ENCODE assay signal across 26 cellular contexts in genomic region chr15:51314391-51315337, GRCh38. TPM values are rescaled to one million over a fixed set of nuclear protein-coding genes. Genes with fewer than 3 reads are reported as not detected.
"Had no signal": no experiment of that assay in that cellular context is flagged by ENCODE, and none has a peak within 500 bp of the region (broad histone marks: within the 10 kb centered on the region; RNA-seq: fewer than 3 reads in every experiment).

No MANE protein-coding gene starts in this region.

- FAIRE-seq: endothelial cell of umbilical vein had no signal

- H3K4me3 ChIP-seq: esophagus muscularis mucosa, heart right ventricle, left lung, prostate gland, SK-N-MC, skin epidermis, stomach, thoracic aorta had no signal

- H3K4me1 ChIP-seq: prostate gland had no signal

- H3K27ac ChIP-seq: esophagus muscularis mucosa, left lung, prostate gland, SK-N-MC, stomach, thoracic aorta had no signal

- H3K36me3 ChIP-seq: esophagus muscularis mucosa, heart right ventricle, left lung, prostate gland, stomach, thoracic aorta had no signal

- DNase-seq: activated CD4-positive, alpha-beta T cell treated with anti-CD3 and anti-CD28 coated beads for 4 hours; activated CD4-positive, alpha-beta T cell treated with anti-CD3 and anti-CD28 coated beads, Interleukin-2, amount 50 U/mL, for 48 hours; activated CD4-positive, CD25-positive, alpha-beta regulatory T cell; activated effector memory CD4-positive, alpha-beta T cell treated with anti-CD3 and anti-CD28 coated beads, Interleukin-2, amount 50 U/mL, for 16 hours; activated naive CD4-positive, alpha-beta T cell treated with anti-CD3 and anti-CD28 coated beads, Interleukin-2, amount 10 ng/mL, durations not matched to agents 7 days and 5 days; caudate nucleus; effector memory CD8-positive, alpha-beta T cell; heart right ventricle; left lung; mammary epithelial cell; midbrain; natural killer cell; stimulated activated CD4-positive, alpha-beta T cell treated with anti-CD3 and anti-CD28 coated beads, Interleukin-2, amount 100 ng/mL, for 24 hours; stomach; SW 1271; T-helper 17 cell had no signal

- ATAC-seq: effector memory CD8-positive, alpha-beta T cell; left lung; natural killer cell; stimulated activated effector memory CD8-positive, alpha-beta T cell treated with anti-CD3 and anti-CD28 coated beads, Interleukin-12 subunit alpha, Interleukin-12 subunit beta, amount 100 ng/mL, for 72 hours; T-helper 17 cell had no signal

- H3K27me3 ChIP-seq: esophagus muscularis mucosa, heart right ventricle, left lung, stomach had no signal

- H3K9me3 ChIP-seq: esophagus muscularis mucosa, heart right ventricle, left lung, prostate gland, stomach, thoracic aorta had no signal

RNA-seq across cellular contexts. Expression of gene CYP19A1, which starts 23.7 kb away (rescaled TPM):
- total RNA-seq: dermis microvascular lymphatic vessel endothelial cell, endothelial cell of umbilical vein, kidney epithelial cell, natural killer cell, osteocyte had no signal
- polyA plus RNA-seq: endothelial cell of umbilical vein had no signal

RNA-seq across cellular contexts. Expression of gene GLDN, which starts 26.8 kb away (rescaled TPM):
- total RNA-seq: dermis microvascular lymphatic vessel endothelial cell, endothelial cell of umbilical vein, kidney epithelial cell, natural killer cell, osteocyte had no signal
- polyA plus RNA-seq: endothelial cell of umbilical vein, mammary epithelial cell had no signal
